Comparison of ENCODE assay signal across 20 cellular contexts in the genomic region with DNA sequence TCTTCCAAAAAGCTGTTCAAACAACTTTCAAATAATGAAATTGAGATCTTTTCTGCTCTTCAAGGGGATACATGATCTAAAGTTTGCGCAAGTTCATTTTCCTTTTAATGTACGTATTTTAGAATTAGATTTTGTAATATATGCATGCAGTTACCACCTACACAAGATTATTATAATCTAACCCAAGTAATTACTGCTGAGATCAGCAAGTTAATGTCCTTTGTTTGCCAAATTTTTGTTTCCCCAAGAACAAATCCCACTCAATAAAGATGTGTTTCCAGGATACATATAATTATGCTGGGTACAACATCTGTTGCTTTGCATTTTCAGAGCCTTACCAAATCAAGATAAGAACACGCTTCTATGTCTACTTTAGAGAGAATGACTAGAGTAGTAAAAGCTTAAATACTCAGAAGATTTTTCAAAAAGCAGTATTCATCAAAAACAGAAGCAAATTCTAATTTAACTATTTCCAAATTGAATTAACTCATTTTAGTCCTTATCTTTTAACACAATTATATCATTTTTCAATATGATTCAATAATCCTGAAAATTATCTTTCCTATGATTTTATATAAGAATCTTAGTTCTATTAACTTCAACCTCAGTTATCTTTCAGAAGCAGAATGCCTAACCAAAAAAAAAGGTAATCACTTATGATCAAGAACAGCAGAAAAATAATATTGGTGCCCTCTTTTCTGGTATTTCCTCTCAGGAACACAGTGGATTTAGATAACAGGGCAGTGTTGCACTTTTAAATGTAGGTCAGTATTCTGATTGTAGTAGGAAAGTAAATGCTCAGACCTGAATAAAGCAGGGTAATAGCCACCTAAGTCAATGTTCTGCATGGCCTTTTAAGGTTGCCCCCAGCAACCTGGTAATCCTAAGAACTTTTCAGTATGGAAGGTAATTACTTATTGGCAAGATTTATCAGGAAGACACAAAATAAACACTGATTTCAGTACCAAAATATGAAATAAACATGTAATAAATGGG. TPM values are rescaled to one million over a fixed set of nuclear protein-coding genes. Genes with fewer than 3 reads are reported as not detected.
"Had no signal": no experiment of that assay in that cellular context is flagged by ENCODE, and none has a peak within 500 bp of the region (broad histone marks: within the 10 kb centered on the region; RNA-seq: fewer than 3 reads in every experiment).

No MANE protein-coding gene starts in this region.

- ATAC-seq: activated T-helper 17 cell treated with anti-CD3 and anti-CD28 coated beads, Interleukin-2, amount 50 U/mL, for 72 hours; foreskin keratinocyte; left ventricle myocardium superior; stimulated activated naive B cell treated with anti-CD40 and anti-IgM and Interleukin-4, amounts not matched to agents 10 μg/mL and 1 μg/mL and 100 μg/mL, for 72 hours had no signal

- H3K4me3 ChIP-seq: skin epidermis, thyroid gland had no signal

- H3K27me3 ChIP-seq: thyroid gland had no signal

- H3K27ac ChIP-seq: foreskin keratinocyte, skin epidermis, thyroid gland, WERI-Rb-1 had no signal

- H3K9me3 ChIP-seq: thyroid gland had no signal

- DNase-seq: activated CD4-positive, alpha-beta T cell treated with anti-CD3 and anti-CD28 coated beads, Interleukin-2, amount 50 U/mL, for 48 hours; activated naive CD4-positive, alpha-beta T cell treated with Interleukin-2 at 50 U/mL for 16 hours; anterior cingulate cortex; cerebellar nuclear complex; effector memory CD4-positive, alpha-beta T cell; foreskin keratinocyte; glutamatergic neuron; hypothalamus; kidney glomerular epithelial cell; left ventricle myocardium superior; nucleus accumbens; posterior cingulate gyrus; stimulated activated CD4-positive, alpha-beta T cell treated with anti-CD3 and anti-CD28 coated beads, Interleukin-15, amount 100 ng/mL, for 24 hours; stimulated activated CD4-positive, alpha-beta T cell treated with anti-CD3 and anti-CD28 coated beads, Interleukin-4, amount 100 ng/mL, for 1 hour; stimulated activated naive B cell treated with anti-CD40 and anti-IgM and Interleukin-4, amounts not matched to agents 10 μg/mL and 1 μg/mL and 100 μg/mL, for 72 hours; thyroid gland; WERI-Rb-1 had no signal

- H3K4me1 ChIP-seq: foreskin keratinocyte, thyroid gland had no signal

- FAIRE-seq: urothelium cell line had no signal

- H3K36me3 ChIP-seq: thyroid gland, WERI-Rb-1 had no signal

RNA-seq across cellular contexts. Expression of a gene that starts 28.0 kb away (rescaled TPM):
- total RNA-seq: activated T-helper 17 cell treated with anti-CD3 and anti-CD28 coated beads, Interleukin-2, amount 50 U/mL, for 72 hours; foreskin keratinocyte; left ventricle myocardium superior; thyroid gland had no signal

RNA-seq across cellular contexts. Expression of a gene that starts 51.4 kb away (rescaled TPM):
- total RNA-seq: activated T-helper 17 cell treated with anti-CD3 and anti-CD28 coated beads, Interleukin-2, amount 50 U/mL, for 72 hours; foreskin keratinocyte; left ventricle myocardium superior; thyroid gland had no signal
- polyA plus RNA-seq: foreskin keratinocyte had no signal
